Comparison of ENCODE assay signal across 8 cellular contexts in genomic region chr7:55366461-55367138, GRCh38. TPM values are rescaled to one million over a fixed set of nuclear protein-coding genes. Genes with fewer than 3 reads are reported as not detected.
DNase-seq lines count a peak whose midpoint lies in the region; ATAC-seq and TF ChIP-seq lines count a peak whose summit lies in the region.

No MANE protein-coding gene starts in this region.

- POLR2A ChIA-PET in CD4-positive, alpha-beta memory T cell (lab: Charles Lee; ENCODE audit: partially characterized antibody), result interaction anchor here (0.6 to 3.3 kb wide), 24 partner anchors 8 to 740 kb away, joined by 3 to 36 read pairs (median 3); partner anchors contain the start of genes CCT6A, CHCHD2, PSPH and SEC61G

- peak overlapping the region; percentile 98 for H3K27ac ChIP-seq in CD4-positive, alpha-beta memory T cell (ENCODE audit: low read depth, low read length)

- no peaks in the 10 kb centered on the region for H3K27me3 ChIP-seq in CD4-positive, alpha-beta memory T cell (ENCODE audit: insufficient read depth, low read length)

- H3K9me3 Mint-ChIP-seq in CD4-positive, alpha-beta memory T cell, result peaks cover 0 to 4% (median 0%) of the 10 kb centered on the region in 8 donors
- H3K9me3 Mint-ChIP-seq in type B pancreatic cell, result no peaks in the 10 kb centered on the region

- H3K4me1 ChIP-seq in CD4-positive, alpha-beta memory T cell (ENCODE audit: insufficient read depth, low read length), result peaks cover 27% of the 10 kb centered on the region
- peaks cover 16% of the 10 kb centered on the region for H3K4me1 ChIP-seq in mucosa of descending colon (ENCODE audit: low read depth)

- no peaks in the 10 kb centered on the region for H3K36me3 ChIP-seq in CD4-positive, alpha-beta memory T cell (ENCODE audit: insufficient read depth, low read length)
- H3K36me3 ChIP-seq in mucosa of descending colon (ENCODE audit: low read depth), result no peaks in the 10 kb centered on the region

- peaks cover 13 to 25% (median 21%) of the 10 kb centered on the region in 4 donors for H3K4me1 Mint-ChIP-seq in CD4-positive, alpha-beta memory T cell
- peaks cover 27% of the 10 kb centered on the region for H3K4me1 Mint-ChIP-seq in type B pancreatic cell (ENCODE audit: unreplicated experiment)

- no peak for TF ChIP-seq CTCF in mucosa of descending colon (IDR thresholded peaks at IDR 0.05)
- TF ChIP-seq CTCF in type B pancreatic cell (conservative IDR thresholded peaks at IDR 0.05), result no peak

- no peaks in the 10 kb centered on the region for H3K27me3 Mint-ChIP-seq in CD4-positive, alpha-beta memory T cell
- no peaks in the 10 kb centered on the region for H3K27me3 Mint-ChIP-seq in type B pancreatic cell

- peak in 1 of 5 donors; percentile 33 for DNase-seq in CD4-positive, alpha-beta memory T cell
- DNase-seq in SK-N-DZ (ENCODE audit: low spot score), result peak; percentile 26
- peak; percentile 51 for DNase-seq in dermis blood vessel endothelial cell
- peak in 2 of 3 donors; percentile 26 to 34 for DNase-seq in mucosa of descending colon
- DNase-seq in type B pancreatic cell (ENCODE audit: extremely low spot score, unreplicated experiment), result no peak
- DNase-seq in T-helper 9 cell, result no peak

- peak; percentile 13 for ATAC-seq in GM19463 (IDR thresholded peaks at IDR 0.05; ENCODE audit: unreplicated experiment)
- ATAC-seq in HG03558 (IDR thresholded peaks at IDR 0.05; ENCODE audit: extremely low read depth, unreplicated experiment), result peak; percentile 2
- ATAC-seq in mucosa of descending colon, result peak; percentile 34

- intact Hi-C loops in CD4-positive, alpha-beta memory T cell (cut with micrococcal nuclease), result loop anchor here (1.0 to 10.0 kb wide), 6 partner anchors 51 to 607 kb away; partner anchors contain the start of genes MRPS17, SEC61G and ZNF713
- intact Hi-C loops in mucosa of descending colon (cut with DNase I, micrococcal nuclease), result loop anchor here in 1 of 2 donors (10.0 kb wide), 1 partner anchor 48 kb away; no protein-coding TSS in a partner anchor

- H3K36me3 Mint-ChIP-seq in CD4-positive, alpha-beta memory T cell, result peaks cover 0 to 15% of the 10 kb centered on the region in 2 donors
- H3K36me3 Mint-ChIP-seq in type B pancreatic cell, result peaks cover 5% of the 10 kb centered on the region

- peak overlapping the region; percentile 98 to 99 (median 99) for H3K27ac Mint-ChIP-seq in CD4-positive, alpha-beta memory T cell
- peak overlapping the region; percentile 99 for H3K27ac Mint-ChIP-seq in type B pancreatic cell

- H3K4me3 Mint-ChIP-seq in CD4-positive, alpha-beta memory T cell, result peak overlapping the region; percentile 90 to 96 (median 94)
- peak overlapping the region; percentile 93 for H3K4me3 Mint-ChIP-seq in type B pancreatic cell

- CTCF ChIA-PET in CD4-positive, alpha-beta memory T cell (lab: Charles Lee; ENCODE audit: partially characterized antibody), result interaction anchor here (1.0 to 1.9 kb wide), 4 partner anchors 8 to 230 kb away, joined by 3 to 7 read pairs (median 4); no protein-coding TSS in a partner anchor

- peak overlapping the region; percentile 98 to 99 for H3K4me3 ChIP-seq in CD4-positive, alpha-beta memory T cell (ENCODE audit: low read length in 2 of 2)
- H3K4me3 ChIP-seq in mucosa of descending colon, result peak overlapping the region; percentile 71

- no peaks in the 10 kb centered on the region for H3K9me3 ChIP-seq in CD4-positive, alpha-beta memory T cell (ENCODE audit: control insufficient read depth in 1 of 2, low read length in 2 of 2)
- no peaks in the 10 kb centered on the region for H3K9me3 ChIP-seq in mucosa of descending colon

RNA-seq across cellular contexts. Expression of gene LANCL2, which starts 1.5 kb away (rescaled TPM):
- total RNA-seq in CD4-positive, alpha-beta memory T cell, result 1 to 10 TPM; 4.4 to 4.5 TPM
- 1 to 10 TPM; 5.9 to 7.0 TPM for polyA plus RNA-seq in CD4-positive, alpha-beta memory T cell
- polyA plus RNA-seq in SK-N-DZ (2014; cell fraction: cytosol; rRNA removed), result 9.3 and 9.9 TPM in 2 replicates
- 5.9 and 8.8 TPM in 2 replicates for polyA plus RNA-seq in SK-N-DZ (2014; cell fraction: nucleus; rRNA removed)
- total RNA-seq in dermis blood vessel endothelial cell, result 14.0 and 26.3 TPM in 2 replicates
- total RNA-seq in mucosa of descending colon, result 10 to 100 TPM; 15.3 to 18.0 (median 17.1) TPM
- total RNA-seq in type B pancreatic cell (ENCODE audit: low replicate concordance), result 11.6 and 14.2 TPM in 2 replicates

Comparison
In these comparisons a context has a peak if more than half of its experiments do, and no peak if none do; other contexts are left out.
1. DNase-seq: peak in SK-N-DZ (single experiment), dermis blood vessel endothelial cell (single experiment) and mucosa of descending colon (2 of 3); none in type B pancreatic cell (single experiment) and T-helper 9 cell (single experiment).
2. Peak in every context shown above with its lines, with median percentiles within 50 percentile points of each other: ATAC-seq.